ENCODE assay signal across 8 cellular contexts in genomic region chr2:26244479-26245230, GRCh38. TPM values are rescaled to one million over a fixed set of nuclear protein-coding genes. Genes with fewer than 3 reads are reported as not detected.
DNase-seq lines count a peak whose midpoint lies in the region; ATAC-seq and TF ChIP-seq lines count a peak whose summit lies in the region.

HADHA (minus strand) TSS chr2:26244632; CDS start chr2:26244596, 36 bp downstream.
HADHB (plus strand) TSS chr2:26244939; CDS start chr2:26254255, 9,316 bp downstream.

- intact Hi-C loops in dorsolateral prefrontal cortex (cut with DNase I): loop anchor here (5.0 to 10.0 kb wide), 4 partner anchors 100 to 360 kb away; partner anchors contain the start of genes ADGRF3 (in 2 of the 2) and SELENOI (in 2 of the 2)
- intact Hi-C loops in lower leg skin (cut with DNase I; ENCODE audit: low total_unique reads): loop anchor here (10.0 kb wide), 1 partner anchor 80 kb away; no protein-coding TSS in a partner anchor

- peak in 1 of 2 donors; percentile 18 for TF ChIP-seq POLR2A in lower leg skin (IDR thresholded peaks at IDR 0.05)

- H3K27ac ChIP-seq in dorsolateral prefrontal cortex: peak within 1 kb of the TSS; percentile 87 to 100 (median 99)

- ATAC-seq in GM19351 (IDR thresholded peaks at IDR 0.05; ENCODE audit: unreplicated experiment) (peak; percentile 62), HG03521 (IDR thresholded peaks at IDR 0.05; ENCODE audit: unreplicated experiment) (peak; percentile 56)

- no peaks in the 10 kb centered on the region for H3K27me3 ChIP-seq in dorsolateral prefrontal cortex

- WGBS in lower leg skin, 2 donors: 0 to 1% methylated on average over 21 to 49 of the region's 51 CpGs

- TF ChIP-seq CTCF in dorsolateral prefrontal cortex (IDR thresholded peaks at IDR 0.05 in 54 of 56, conservative IDR thresholded peaks at IDR 0.05 in 2 of 56; ENCODE audit: low read depth in 1 of 56, partially characterized antibody in 56 of 56): peak in 49 of 56 donors; percentile 10 to 67 (median 43)
- peak in 1 of 3 donors; percentile 42 for TF ChIP-seq CTCF in lower leg skin (IDR thresholded peaks at IDR 0.05)

- DNase-seq in CD1c-positive myeloid dendritic cell (ENCODE audit: extremely low spot score) (peak; percentile 88), NCI-H748 treated with DMSO at 0.1 percent for 48 hours (lab: John Stamatoyannopoulos, UW) (peak; percentile 83), dorsolateral prefrontal cortex (peak; percentile 80 to 91 (median 89)), lower leg skin (ENCODE audit: low spot score in 2 of 2) (peak; percentile 85 to 98)
- DNase-seq in activated CD4-positive, alpha-beta T cell treated with anti-CD3 and anti-CD28 coated beads, Interleukin-2, amount 50 U/mL, for 48 hours: peak; percentile 88 to 89
- DNase-seq in stimulated activated CD4-positive, alpha-beta T cell treated with anti-CD3 and anti-CD28 coated beads, Interleukin-4, amount 100 ng/mL, for 48 hours (ENCODE audit: low read depth in 2 of 2): peak; percentile 77 to 84

- peak within 1 kb of the TSS; percentile 69 to 99 (median 93) for H3K4me3 ChIP-seq in dorsolateral prefrontal cortex
- H3K4me3 ChIP-seq in lower leg skin (ENCODE audit: low read depth, poor library complexity, severe bottlenecking): peak within 1 kb of the TSS; percentile 84

RNA-seq across cellular contexts. Expression of gene HADHA, which starts in this region (rescaled TPM):
- total RNA-seq in dorsolateral prefrontal cortex (100 to 1,000 TPM in 4 of 120 experiments, 10 to 100 TPM in 116; 61.1 to 107 (median 75.0) TPM), lower leg skin (100 to 1,000 TPM; 125 to 170 (median 131) TPM)

RNA-seq across cellular contexts. Expression of gene HADHB, which starts in this region (rescaled TPM):
- total RNA-seq in dorsolateral prefrontal cortex (100 to 1,000 TPM in 98 of 120 experiments, 10 to 100 TPM in 22; 74.8 to 225 (median 119) TPM), lower leg skin (100 to 1,000 TPM; 101 to 139 (median 111) TPM)

Comparison
In these comparisons a context has a peak if more than half of its experiments do, and no peak if none do; other contexts are left out.
1. Peak in every context shown above with its lines: DNase-seq, ATAC-seq, H3K4me3 ChIP-seq and H3K27ac ChIP-seq.